17 cellular contexts compared by ENCODE assay signal in genomic region chr18:23113576-23113975, GRCh38. TPM values are rescaled to one million over a fixed set of nuclear protein-coding genes. Genes with fewer than 3 reads are reported as not detected.
"Had no signal": no experiment of that assay in that cellular context is flagged by ENCODE, and none has a peak within 500 bp of the region (broad histone marks: within the 10 kb centered on the region; RNA-seq: fewer than 3 reads in every experiment).

No MANE protein-coding gene starts in this region.

- H3K27ac Mint-ChIP-seq: activated naive CD4-positive, alpha-beta T cell treated with anti-CD3 and anti-CD28 coated beads for 36 hours; activated naive CD8-positive, alpha-beta T cell treated with anti-CD3 and anti-CD28 coated beads, Interleukin-2, amount 50 U/mL, for 24 hours; activated T-helper 2 cell treated with anti-CD3 and anti-CD28 coated beads, Interferon-gamma antibody, Interleukin-2, Interleukin-4, amounts not matched to agents 10 μg/mL and 5 μg/mL and 100 μg/mL, durations not matched to agents 14 hours and 24 hours and 36 hours; endodermal cell; memory B cell had no signal

- DNase-seq: activated CD4-positive, alpha-beta T cell treated with anti-CD3 and anti-CD28 coated beads, Interleukin-2, amount 50 U/mL, for 1 hour; activated naive CD4-positive, alpha-beta T cell treated with anti-CD3 and anti-CD28 coated beads for 36 hours; activated naive CD8-positive, alpha-beta T cell treated with anti-CD3 and anti-CD28 coated beads, Interleukin-2, amount 50 U/mL, for 24 hours; aorta; dorsolateral prefrontal cortex; endodermal cell; islet precursor cell; stimulated activated CD4-positive, alpha-beta T cell treated with anti-CD3 and anti-CD28 coated beads, Interleukin-4, amount 100 ng/mL, for 24 hours; SW 1271; T-helper 9 cell; upper lobe of left lung had no signal

- H3K36me3 ChIP-seq: cardiac muscle cell, right atrium auricular region, upper lobe of left lung had no signal

- H3K9me3 Mint-ChIP-seq: activated naive CD8-positive, alpha-beta T cell treated with anti-CD3 and anti-CD28 coated beads, Interleukin-2, amount 50 U/mL, for 24 hours; activated T-helper 2 cell treated with anti-CD3 and anti-CD28 coated beads, Interferon-gamma antibody, Interleukin-2, Interleukin-4, amounts not matched to agents 10 μg/mL and 5 μg/mL and 100 μg/mL, durations not matched to agents 14 hours and 24 hours and 36 hours had no signal

- H3K27ac ChIP-seq: cardiac muscle cell, right atrium auricular region, skin epidermis had no signal

- H3K27me3 ChIP-seq: cardiac muscle cell, dorsolateral prefrontal cortex, right atrium auricular region, upper lobe of left lung had no signal

- H3K27me3 Mint-ChIP-seq: activated naive CD8-positive, alpha-beta T cell treated with anti-CD3 and anti-CD28 coated beads, Interleukin-2, amount 50 U/mL, for 24 hours had no signal

- H3K4me3 ChIP-seq: cardiac muscle cell, right atrium auricular region, skin epidermis, upper lobe of left lung had no signal

- H3K36me3 Mint-ChIP-seq: memory B cell; naive thymus-derived CD8-positive, alpha-beta T cell had no signal

- H3K4me3 Mint-ChIP-seq: activated naive CD4-positive, alpha-beta T cell treated with anti-CD3 and anti-CD28 coated beads for 36 hours; activated naive CD8-positive, alpha-beta T cell treated with anti-CD3 and anti-CD28 coated beads, Interleukin-2, amount 50 U/mL, for 24 hours; endodermal cell; memory B cell had no signal

RNA-seq across cellular contexts. Expression of gene CABLES1, which starts 21.7 kb away (rescaled TPM):
- polyA plus RNA-seq: naive thymus-derived CD8-positive, alpha-beta T cell had no signal
